11 cellular contexts compared by ENCODE assay signal in genomic region chr12:92603741-92604432, GRCh38.
DNase-seq lines count a peak whose midpoint lies in the region; FAIRE-seq and TF ChIP-seq lines count a peak whose summit lies in the region.
"Had no signal": no experiment of that assay in that cellular context is flagged by ENCODE, and none has a peak within 500 bp of the region (broad histone marks: within the 10 kb centered on the region; RNA-seq: fewer than 3 reads in every experiment).

No MANE protein-coding gene starts in this region.

- H3K9me3 Mint-ChIP-seq in osteocyte (ENCODE audit: unreplicated experiment), result peaks cover 9% of the 10 kb centered on the region

- H3K79me1 ChIP-seq in mesenchymal stem cell (replicated peaks; ENCODE audit: low read length, poor library complexity, severe bottlenecking), result no peaks in the 10 kb centered on the region

- H3K14ac ChIP-seq in mesenchymal stem cell (ENCODE audit: low read length in 2 of 2), result no peak overlapping the region

- no peak overlapping the region for H4K8ac ChIP-seq in mesenchymal stem cell (ENCODE audit: low read length)

- POLR2A ChIA-PET in BJ (lab: Charles Lee), result no interaction called here

- CTCF ChIA-PET in BJ (lab: Yijun Ruan, JAX), result interaction anchor here (0.6 to 1.3 kb wide), 2 partner anchors 11 to 12 kb away, joined by 3 to 4 read pairs; no protein-coding TSS in a partner anchor

- no peak overlapping the region for H3K4me2 ChIP-seq in mesenchymal stem cell (ENCODE audit: low read length, poor library complexity, severe bottlenecking)

- H3K27me3 Mint-ChIP-seq in osteocyte (ENCODE audit: unreplicated experiment), result no peaks in the 10 kb centered on the region

- no peak overlapping the region for H3K4me3 Mint-ChIP-seq in osteocyte (ENCODE audit: unreplicated experiment)
- H3K4me3 Mint-ChIP-seq: nephron had no signal

- H3K4me3 ChIP-seq in BJ (ENCODE audit: low read depth, low read length) (no peak overlapping the region), adipocyte (ENCODE audit: low read length) (no peak overlapping the region), mesenchymal stem cell (ENCODE audit: insufficient read depth in 1 of 2, low read depth in 1 of 2, low read length in 2 of 2) (no peak overlapping the region), Peyer's patch (no peak overlapping the region)
- H3K4me3 ChIP-seq: tibial nerve had no signal

- peak overlapping the region in 1 of 2 experiments; percentile 0 for H2BK12ac ChIP-seq in mesenchymal stem cell (ENCODE audit: low read length in 2 of 2)

- H3K36me3 ChIP-seq in BJ (ENCODE audit: control insufficient read depth, insufficient read depth, low read length) (no peaks in the 10 kb centered on the region), adipocyte (ENCODE audit: control insufficient read depth, insufficient read depth, low read length, severe bottlenecking) (no peaks in the 10 kb centered on the region), mesenchymal stem cell (ENCODE audit: control insufficient read depth in 1 of 2, insufficient read depth in 2 of 2, low read depth in 1 of 2, low read length in 2 of 2) (no peaks in the 10 kb centered on the region), Peyer's patch (no peaks in the 10 kb centered on the region)
- H3K36me3 ChIP-seq: tibial nerve had no signal

- H3K4ac ChIP-seq in mesenchymal stem cell (ENCODE audit: low read depth in 1 of 2, low read length in 2 of 2), result no peak overlapping the region

- H3K4me1 ChIP-seq in adipocyte (ENCODE audit: control insufficient read depth, insufficient read depth, low read length) (peaks cover 67% of the 10 kb centered on the region), mesenchymal stem cell (ENCODE audit: control insufficient read depth, insufficient read depth, low read depth, low read length) (peaks cover 2% of the 10 kb centered on the region), Peyer's patch (no peaks in the 10 kb centered on the region)

- no peaks in the 10 kb centered on the region for H3K36me3 Mint-ChIP-seq in osteocyte (ENCODE audit: unreplicated experiment)

- H3K27me3 ChIP-seq in BJ (ENCODE audit: control insufficient read depth, insufficient read depth, low read length) (no peaks in the 10 kb centered on the region), adipocyte (replicated peaks; ENCODE audit: control insufficient read depth, insufficient read depth, low read length) (no peaks in the 10 kb centered on the region), mesenchymal stem cell (ENCODE audit: control insufficient read depth in 1 of 2, insufficient read depth in 1 of 2, low read length in 2 of 2) (no peaks in the 10 kb centered on the region), Peyer's patch (no peaks in the 10 kb centered on the region)
- H3K27me3 ChIP-seq: tibial nerve had no signal

- DNase-seq in BJ (ENCODE audit: low read depth), result no peak
- DNase-seq in GM19239 (ENCODE audit: insufficient read length, low spot score), result no peak
- no peak for DNase-seq in adipocyte (ENCODE audit: low read depth)
- no peak for DNase-seq in mesenchymal stem cell
- DNase-seq in Peyer's patch, result no peak
- DNase-seq in G401 (ENCODE audit: low spot score), result no peak
- DNase-seq in Ammon's horn (ENCODE audit: low spot score), result no peak
- no peak for DNase-seq in osteocyte (ENCODE audit: extremely low spot score, unreplicated experiment)
- DNase-seq: NCI-H524 had no signal

- H3K4me1 Mint-ChIP-seq in osteocyte (ENCODE audit: unreplicated experiment), result peaks cover 19% of the 10 kb centered on the region

- in situ Hi-C loops in G401 (cut with HindIII; ENCODE audit: low sequenced_read_pairs), result no loop called here

- H3K23ac ChIP-seq in mesenchymal stem cell (ENCODE audit: low read length in 2 of 2), result no peak overlapping the region

- H3K9ac ChIP-seq in adipocyte (ENCODE audit: low read length) (peak overlapping the region; percentile 44), mesenchymal stem cell (ENCODE audit: low read length) (no peak overlapping the region)

- H2BK5ac ChIP-seq in mesenchymal stem cell (ENCODE audit: low read depth, low read length, poor library complexity, severe bottlenecking), result no peak overlapping the region

- TF ChIP-seq POLR2A in Peyer's patch (IDR thresholded peaks at IDR 0.05), result no peak

- H3K18ac ChIP-seq in mesenchymal stem cell (ENCODE audit: low read depth in 1 of 2, low read length in 2 of 2), result no peak overlapping the region

- no CpG with 5 or more reads among the region's 2 CpGs for WGBS in mesenchymal stem cell

- no peak overlapping the region for H4K91ac ChIP-seq in mesenchymal stem cell (ENCODE audit: low read length)

- H3K9me3 ChIP-seq in adipocyte (ENCODE audit: control insufficient read depth, low read length) (no peaks in the 10 kb centered on the region), mesenchymal stem cell (ENCODE audit: control insufficient read depth, low read length) (no peaks in the 10 kb centered on the region), Peyer's patch (peaks cover 0 to 14% (median 0%) of the 10 kb centered on the region in 4 donors)

- peak overlapping the region; percentile 86 for H2BK15ac ChIP-seq in mesenchymal stem cell (ENCODE audit: low read depth, poor library complexity, severe bottlenecking)

- no peak overlapping the region for H2AK5ac ChIP-seq in mesenchymal stem cell (ENCODE audit: low read length, severe bottlenecking)

- no peak overlapping the region for H2BK120ac ChIP-seq in mesenchymal stem cell (ENCODE audit: low read depth, low read length)

- no peak overlapping the region for H3K27ac Mint-ChIP-seq in osteocyte (ENCODE audit: unreplicated experiment)
- H3K27ac Mint-ChIP-seq: nephron had no signal

- H3K27ac ChIP-seq in mesenchymal stem cell (ENCODE audit: low read length, poor library complexity, severe bottlenecking) (no peak overlapping the region), Peyer's patch (no peak overlapping the region)

- peak; percentile 21 for FAIRE-seq in GM19239 (lab: Jason Lieb, UNC)

- H2AFZ ChIP-seq in mesenchymal stem cell (ENCODE audit: low read depth, low read length), result no peak overlapping the region

- TF ChIP-seq CTCF in BJ (IDR thresholded peaks at IDR 0.05; ENCODE audit: insufficient read depth, low read depth, low read length), result 0 out of 2 replicates have a peak, but pooled peaks have one; percentile 5
- TF ChIP-seq CTCF in Peyer's patch (IDR thresholded peaks at IDR 0.05), result no peak
- TF ChIP-seq CTCF in osteocyte (IDR thresholded peaks at IDR 0.05), result no peak
